Comparison of ENCODE assay signal across 8 cellular contexts in the genomic region with DNA sequence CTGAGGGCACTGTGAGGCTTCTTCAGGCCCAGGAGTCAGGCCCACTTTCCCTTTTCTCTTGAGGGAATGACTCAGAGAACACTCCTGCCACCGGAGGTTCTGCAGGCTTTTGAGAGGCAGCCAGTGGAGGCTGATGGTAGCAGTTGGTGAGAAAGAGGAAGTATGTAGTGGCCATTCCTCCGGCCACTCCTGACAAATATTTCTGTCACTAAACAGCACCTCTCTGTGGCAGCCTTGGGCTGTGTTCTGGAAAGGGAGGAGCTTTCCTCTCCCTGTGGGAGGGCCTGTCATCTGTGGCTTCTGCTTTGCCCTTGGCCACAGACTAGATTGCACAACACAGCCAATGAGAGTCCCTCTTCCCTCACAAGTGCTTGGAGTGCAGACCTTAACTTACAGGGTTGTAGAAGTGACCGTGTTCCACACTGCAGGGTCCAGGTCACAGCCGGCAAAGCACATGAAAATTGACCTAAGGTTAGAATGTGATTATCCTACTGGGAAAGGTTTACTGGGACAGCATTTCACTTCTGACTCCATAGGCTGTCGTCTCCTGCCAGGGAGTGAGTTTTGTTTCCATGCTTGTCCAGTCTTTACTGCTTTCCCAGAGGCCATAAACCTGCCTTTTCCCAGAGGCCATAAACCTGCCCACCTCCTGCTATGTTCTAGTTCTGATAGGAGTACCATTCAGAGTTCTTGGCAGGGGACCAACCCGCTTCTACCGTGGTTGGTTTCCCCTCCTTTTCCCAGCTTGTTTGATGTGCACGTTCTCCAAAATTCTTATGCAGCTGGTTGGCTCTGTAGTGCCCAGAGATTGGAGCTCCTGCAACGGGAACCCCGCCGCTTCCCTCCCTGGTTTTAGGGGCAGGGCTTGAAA. TPM values are rescaled to one million over a fixed set of nuclear protein-coding genes. Genes with fewer than 3 reads are reported as not detected.
DNase-seq lines count a peak whose midpoint lies in the region; ATAC-seq, FAIRE-seq and TF ChIP-seq lines count a peak whose summit lies in the region.

No MANE protein-coding gene starts in this region.

- H3K4me1 ChIP-seq in GM12878 (ENCODE audit: control insufficient read depth, insufficient read depth, low read length) = peaks cover 36% of the 10 kb centered on the region
- peaks cover 47% of the 10 kb centered on the region for H3K4me1 ChIP-seq in hepatocyte (ENCODE audit: insufficient read depth)

- TF ChIP-seq POLR2A in GM12878 (IDR thresholded peaks at IDR 0.05; ENCODE audit: low read depth, low read length) = no peak

- no peaks in the 10 kb centered on the region for H3K9me2 ChIP-seq in hepatocyte (replicated peaks; ENCODE audit: insufficient read depth)

- peaks cover 4% of the 10 kb centered on the region for H4K20me1 ChIP-seq in GM12878 (ENCODE audit: control insufficient read depth, insufficient read depth)
- peaks cover 77% of the 10 kb centered on the region for H4K20me1 ChIP-seq in hepatocyte (ENCODE audit: insufficient read depth, poor library complexity, severe bottlenecking)

- TF ChIP-seq EP300 in GM12878 (IDR thresholded peaks at IDR 0.05; ENCODE audit: borderline replicate concordance in 1 of 2, control insufficient read depth in 1 of 2, low read depth in 2 of 2, low read length in 2 of 2) = no peak

- no peak overlapping the region for H3K9ac ChIP-seq in GM12878 (ENCODE audit: control insufficient read depth, insufficient read depth, low read length)

- peak; percentile 68 for FAIRE-seq in GM12878 (lab: Jason Lieb, UNC)

- peak; percentile 82 for ATAC-seq in GM21515 (IDR thresholded peaks at IDR 0.05; ENCODE audit: unreplicated experiment)
- ATAC-seq in GM12878 = peak; percentile 99

- TF ChIP-seq CTCF in RWPE1 (conservative IDR thresholded peaks at IDR 0.05; ENCODE audit: low read depth) (no peak; the same call in 1 of the 2 replicates), GM12878 (IDR thresholded peaks at IDR 0.05 in 2 of 3, conservative IDR thresholded peaks at IDR 0.05 in 1 of 3; ENCODE audit: control insufficient read depth in 2 of 3, extremely low read depth in 1 of 3, insufficient read depth in 1 of 3, low read depth in 3 of 3, low read length in 3 of 3) (peak; percentile 54 to 78 (median 57); a peak in 5 of 6 replicates), hepatocyte (IDR thresholded peaks at IDR 0.05; ENCODE audit: poor library complexity) (peak; percentile 60)

- no TSS peak for BruUV-seq in GM12878 (replicated peaks; lab: Mats Ljungman, UMichigan)

- H3K4me2 ChIP-seq in GM12878 (ENCODE audit: control insufficient read depth, insufficient read depth) (peak overlapping the region; percentile 6; the same call in 1 of the 2 replicates), hepatocyte (peak overlapping the region; percentile 63)

- DNase-seq in NCI-H345 (lab: John Stamatoyannopoulos, UW) = peak; percentile 18
- no peak for DNase-seq in NCI-H345 treated with DMSO at 0.1 percent for 48 hours (lab: John Stamatoyannopoulos, UW; ENCODE audit: unreplicated experiment)
- DNase-seq in HPDE6-E6E7 (ENCODE audit: extremely low spot score) = peak; percentile 88
- DNase-seq in RWPE1 (ENCODE audit: low spot score) = peak; percentile 70
- peak; percentile 77 for DNase-seq in GM12878 (ENCODE audit: low read depth, low spot score)
- peak; percentile 89 for DNase-seq in hepatocyte (ENCODE audit: low spot score)
- peak; percentile 71 for DNase-seq in retina

- POLR2A ChIA-PET in RWPE1 (lab: Yijun Ruan, JAX; ENCODE audit: low non-redundant PET) (interaction anchor here (1.0 to 1.1 kb wide), 2 partner anchors 15 to 33 kb away, joined by 3 read pairs; a partner anchor contains a TSS), GM12878 (lab: Charles Lee) (interaction anchor here (1.0 to 1.4 kb wide), 2 partner anchors 16 to 35 kb away, joined by 3 to 4 read pairs; no protein-coding TSS in a partner anchor)

- CTCF ChIA-PET in RWPE1 (lab: Yijun Ruan, JAX) = interaction anchor here (0.6 to 0.7 kb wide), 4 partner anchors 28 to 103 kb away, joined by 3 read pairs; a partner anchor contains a TSS
- CTCF ChIA-PET in GM12878 (lab: Yijun Ruan, JAX) = interaction anchor here (0.6 to 2.8 kb wide), 13 partner anchors 11 to 279 kb away, joined by 3 to 60 read pairs (median 4); a partner anchor contains a TSS

- H3K79me2 ChIP-seq in GM12878 (ENCODE audit: control insufficient read depth, insufficient read depth, low read length) (peaks cover 64% of the 10 kb centered on the region), hepatocyte (peaks cover 85% of the 10 kb centered on the region)

- SMC1A ChIA-PET in GM12878 (lab: Charles Lee; ENCODE audit: uncharacterized antibody, unreplicated experiment) = interaction anchor here (0.7 to 2.6 kb wide), 10 partner anchors 10 to 73 kb away, joined by 3 to 49 read pairs (median 5); a partner anchor contains a TSS

- H3K27me3 ChIP-seq in GM12878 (replicated peaks in 1 of 2; ENCODE audit: control insufficient read depth in 2 of 2, insufficient read depth in 2 of 2, low read length in 1 of 2) (no peaks in the 10 kb centered on the region), hepatocyte (no peaks in the 10 kb centered on the region)

- RAD21 ChIA-PET in GM12878 (lab: Charles Lee; ENCODE audit: unreplicated experiment) = interaction anchor here (0.9 to 3.5 kb wide), 6 partner anchors 16 to 73 kb away, joined by 3 to 52 read pairs (median 8); a partner anchor contains a TSS

- 66% methylated on average over 11 of the region's 11 CpGs for WGBS in GM12878 (ENCODE audit: insufficient coverage, insufficient replicate concordance, low lambda C conversion rate, missing lambda C conversion rate)
- WGBS in hepatocyte (ENCODE audit: low lambda C conversion rate, missing lambda C conversion rate) = 20% methylated on average over 9 of the region's 11 CpGs

- H3K9me3 ChIP-seq in GM12878 (replicated peaks; ENCODE audit: control insufficient read depth, insufficient read depth, low read length) = no peaks in the 10 kb centered on the region
- no peaks in the 10 kb centered on the region for H3K9me3 ChIP-seq in hepatocyte (ENCODE audit: low read depth)

- H3K4me3 ChIP-seq in GM12878 (no peak overlapping the region), hepatocyte (no peak overlapping the region)

- H3K36me3 ChIP-seq in GM12878 (ENCODE audit: control insufficient read depth in 2 of 2, insufficient read depth in 2 of 2, low read length in 1 of 2) (peaks cover 8 to 13% of the 10 kb centered on the region in 2 experiments), hepatocyte (replicated peaks; ENCODE audit: insufficient read depth, low read depth) (no peaks in the 10 kb centered on the region)

- intact Hi-C loops in GM12878 (cut with micrococcal nuclease; ENCODE audit: unreplicated experiment) = loop anchor here (1.0 kb wide), 1 partner anchor 32 kb away; no protein-coding TSS in a partner anchor

- H3K27ac ChIP-seq in RWPE1 (peak overlapping the region; percentile 71), GM12878 (ENCODE audit: control insufficient read depth, insufficient read depth) (no peak overlapping the region), hepatocyte (peak overlapping the region; percentile 56)

- in situ Hi-C loops in GM12878 (cut with MboI) = no loop called here

- H2AFZ ChIP-seq in GM12878 (ENCODE audit: control insufficient read depth, low read depth, low read length) (no peak overlapping the region), hepatocyte (no peak overlapping the region)

- peak; percentile 73 for TF ChIP-seq RAD21 in GM12878 (IDR thresholded peaks at IDR 0.05; ENCODE audit: insufficient read depth, low read depth, low read length)

RNA-seq across cellular contexts. Expression of a gene that starts 33.3 kb away (rescaled TPM):
- total RNA-seq in GM12878 (2013; cell fraction: nucleolus; rRNA removed) = 23.7 and 26.6 TPM in 2 replicates
- 10.7 and 14.8 TPM in 2 replicates for total RNA-seq in GM12878 (2014; rRNA removed)
- 9.3 and 9.7 TPM in 2 replicates for total RNA-seq in GM12878 (2014; rRNA removed; fragmentation: Illumina TruSeq; extraction: Trizol)
- total RNA-seq in GM12878 (2021) = 29.5 and 30.0 TPM in 2 replicates
- polyA plus RNA-seq in GM12878 (2011; ENCODE audit: low read depth) = 7.8 TPM
- polyA plus RNA-seq in GM12878 (2011; rRNA removed) = 11.3 and 14.5 TPM in 2 replicates
- polyA plus RNA-seq in GM12878 (2011; cell fraction: cytosol; rRNA removed) = 13.9 and 15.3 TPM in 2 replicates
- polyA plus RNA-seq in GM12878 (2011; cell fraction: nucleus; rRNA removed) = 21.1 and 29.6 TPM in 2 replicates
- polyA plus RNA-seq in GM12878 (2012) = 12.7 and 13.2 TPM in 2 replicates
- 13.6 and 16.1 TPM in 2 replicates for polyA plus RNA-seq in GM12878 (2014; fragmentation: Illumina TruSeq; extraction: Trizol)
- polyA plus RNA-seq in GM12878 (2014; fragmentation: Nextera tagmentation; extraction: Ambion mirVana) = under 1 TPM; 0.19 to 0.40 TPM
- polyA plus RNA-seq in GM12878 (2014; rRNA removed) = 20.2 and 22.2 TPM in 2 replicates
- polyA plus RNA-seq in GM12878 (2016; fragmentation: Nextera tagmentation; extraction: Ambion mirVana) = 10 to 100 TPM in 1 of 2 experiments, 1 to 10 TPM in 1; 4.1 to 11.9 TPM
- polyA minus RNA-seq in GM12878 (2011; rRNA and poly(A)+ RNA removed) = 20.0 and 24.5 TPM in 2 replicates
- 14.2 and 16.5 TPM in 2 replicates for polyA minus RNA-seq in GM12878 (2011; cell fraction: cytosol; rRNA and poly(A)+ RNA removed)
- polyA minus RNA-seq in GM12878 (2011; cell fraction: nucleus; rRNA and poly(A)+ RNA removed) = 8.9 and 19.0 TPM in 2 replicates
- total RNA-seq in hepatocyte = 22.4 and 24.1 TPM in 2 replicates
- 40.8 and 48.2 TPM in 2 replicates for polyA plus RNA-seq in hepatocyte

RNA-seq across cellular contexts. Expression of a gene that starts 44.8 kb away (rescaled TPM):
- total RNA-seq in GM12878 (2013; cell fraction: nucleolus; rRNA removed) = 0.40 and 0.81 TPM in 2 replicates
- 0.05 and 0.17 TPM in 2 replicates for total RNA-seq in GM12878 (2014; rRNA removed)
- 0.09 TPM in 1 of 2 replicates, not detected in the other for total RNA-seq in GM12878 (2014; rRNA removed; fragmentation: Illumina TruSeq; extraction: Trizol)
- total RNA-seq in GM12878 (2021) = 0.16 and 0.28 TPM in 2 replicates
- not detected for polyA plus RNA-seq in GM12878 (2011; ENCODE audit: low read depth)
- 0.07 and 0.11 TPM in 2 replicates for polyA plus RNA-seq in GM12878 (2011; rRNA removed)
- 0.18 TPM in 2 replicates for polyA plus RNA-seq in GM12878 (2011; cell fraction: cytosol; rRNA removed)
- 0.31 and 0.66 TPM in 2 replicates for polyA plus RNA-seq in GM12878 (2011; cell fraction: nucleus; rRNA removed)
- 0.15 and 0.16 TPM in 2 replicates for polyA plus RNA-seq in GM12878 (2012)
- 0.06 and 0.10 TPM in 2 replicates for polyA plus RNA-seq in GM12878 (2014; fragmentation: Illumina TruSeq; extraction: Trizol)
- polyA plus RNA-seq in GM12878 (2014; fragmentation: Nextera tagmentation; extraction: Ambion mirVana) = not detected
- 0.23 and 0.32 TPM in 2 replicates for polyA plus RNA-seq in GM12878 (2014; rRNA removed)
- polyA plus RNA-seq in GM12878 (2016; fragmentation: Nextera tagmentation; extraction: Ambion mirVana) = not detected
- 0.07 TPM in 1 of 2 replicates, not detected in the other for polyA minus RNA-seq in GM12878 (2011; rRNA and poly(A)+ RNA removed)
- polyA minus RNA-seq in GM12878 (2011; cell fraction: cytosol; rRNA and poly(A)+ RNA removed) = not detected in 2 replicates
- polyA minus RNA-seq in GM12878 (2011; cell fraction: nucleus; rRNA and poly(A)+ RNA removed) = 0.12 TPM in 1 of 2 replicates, not detected in the other
- total RNA-seq in hepatocyte = 4.3 and 4.4 TPM in 2 replicates
- polyA plus RNA-seq in hepatocyte = 3.1 and 3.5 TPM in 2 replicates

RNA-seq across cellular contexts. Expression of a gene that starts 58.9 kb away (rescaled TPM):
- 23.3 and 29.2 TPM in 2 replicates for total RNA-seq in GM12878 (2013; cell fraction: nucleolus; rRNA removed)
- total RNA-seq in GM12878 (2014; rRNA removed) (27.5 and 32.6 TPM in 2 replicates), GM12878 (2014; rRNA removed; fragmentation: Illumina TruSeq; extraction: Trizol) (17.9 and 22.5 TPM in 2 replicates), GM12878 (2021) (31.5 and 36.3 TPM in 2 replicates), hepatocyte (24.0 and 25.2 TPM in 2 replicates)
- polyA plus RNA-seq in GM12878 (2011; ENCODE audit: low read depth) = 5.0 TPM
- polyA plus RNA-seq in GM12878 (2011; rRNA removed) (11.9 and 19.0 TPM in 2 replicates), GM12878 (2014; fragmentation: Illumina TruSeq; extraction: Trizol) (6.3 and 14.7 TPM in 2 replicates), GM12878 (2014; fragmentation: Nextera tagmentation; extraction: Ambion mirVana) (1 to 10 TPM; 1.1 to 1.2 TPM), GM12878 (2014; rRNA removed) (38.2 and 41.4 TPM in 2 replicates), GM12878 (2016; fragmentation: Nextera tagmentation; extraction: Ambion mirVana) (1 to 10 TPM in 1 of 2 experiments, under 1 TPM in 1; 0.88 to 1.2 TPM), hepatocyte (5.4 and 9.9 TPM in 2 replicates)
- 25.5 and 40.3 TPM in 2 replicates for polyA plus RNA-seq in GM12878 (2011; cell fraction: cytosol; rRNA removed)
- polyA plus RNA-seq in GM12878 (2011; cell fraction: nucleus; rRNA removed) = 28.1 and 40.9 TPM in 2 replicates
- polyA plus RNA-seq in GM12878 (2012) = 16.2 and 23.1 TPM in 2 replicates
- polyA minus RNA-seq in GM12878 (2011; rRNA and poly(A)+ RNA removed) = 8.3 and 14.2 TPM in 2 replicates
- 8.4 and 9.9 TPM in 2 replicates for polyA minus RNA-seq in GM12878 (2011; cell fraction: cytosol; rRNA and poly(A)+ RNA removed)
- polyA minus RNA-seq in GM12878 (2011; cell fraction: nucleus; rRNA and poly(A)+ RNA removed) = 9.6 and 12.7 TPM in 2 replicates
